In the genomic region with DNA sequence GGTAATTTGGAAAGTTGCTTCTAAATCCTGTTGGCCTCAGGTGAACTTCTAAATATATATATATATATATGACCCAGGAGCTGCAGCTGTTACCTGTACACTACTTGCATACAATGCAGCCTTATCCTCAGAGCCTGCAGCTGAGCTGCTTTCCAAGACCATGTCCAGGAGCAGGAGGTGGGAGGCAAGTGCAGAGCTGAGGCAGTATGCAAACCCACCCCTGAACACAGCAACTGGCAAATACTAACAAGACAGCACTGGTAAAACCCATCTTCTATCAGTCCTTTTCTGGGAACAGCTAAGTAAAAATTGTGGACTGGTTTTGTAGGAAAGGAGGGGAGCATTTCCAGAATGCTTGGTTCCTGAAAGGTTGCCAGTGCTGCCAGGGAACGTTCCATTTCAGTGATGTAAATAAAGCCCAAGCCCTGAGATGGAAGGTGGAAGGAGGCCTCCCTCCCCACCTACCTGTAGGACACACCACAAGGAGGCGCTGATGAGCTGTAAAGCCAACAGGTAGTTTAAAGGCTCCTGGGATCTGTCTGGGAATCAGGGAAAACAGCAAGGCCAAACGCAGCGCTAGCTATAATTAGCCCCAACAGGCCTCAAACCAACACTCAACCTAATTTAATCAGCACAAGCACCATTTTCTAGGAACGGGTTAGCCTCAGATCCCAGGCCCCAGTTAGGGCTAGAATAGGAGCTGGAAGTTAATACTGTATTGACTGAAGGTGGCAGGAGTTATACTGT, we compare ENCODE assay signal across 8 cellular contexts.
DNase-seq lines count a peak whose midpoint lies in the region; ATAC-seq and TF ChIP-seq lines count a peak whose summit lies in the region.

No MANE protein-coding gene starts in this region.

- no peak overlapping the region for H3K4me3 ChIP-seq in GM12864 (ENCODE audit: low read depth, low read length)

- TF ChIP-seq CTCF in GM12864 (IDR thresholded peaks at IDR 0.05; ENCODE audit: low read depth, low read length, missing control alignments) = peak; percentile 90

- DNase-seq in GM12864 (ENCODE audit: low read depth) = peak; percentile 35
- peak; percentile 60 for DNase-seq in NCI-H345 treated with DMSO at 0.1 percent for 48 hours (lab: John Stamatoyannopoulos, UW; ENCODE audit: unreplicated experiment)
- peak; percentile 76 to 78 for DNase-seq in activated CD4-positive, alpha-beta T cell treated with anti-CD3 and anti-CD28 coated beads for 24 hours (ENCODE audit: low read depth in 2 of 2)
- DNase-seq in cerebellum (ENCODE audit: low spot score) = peak; percentile 86
- DNase-seq in left kidney (ENCODE audit: low read depth, low spot score) = peak; percentile 94
- peak; percentile 86 for DNase-seq in stimulated activated CD4-positive, alpha-beta T cell treated with anti-CD3 and anti-CD28 coated beads, Interleukin-4, amount 100 ng/mL, for 24 hours

- peak; percentile 50 for ATAC-seq in HG03066 (IDR thresholded peaks at IDR 0.05; ENCODE audit: low read depth, unreplicated experiment)
- no peak for ATAC-seq in HG02973 (IDR thresholded peaks at IDR 0.05; ENCODE audit: unreplicated experiment)

Comparison
In these comparisons a context has a peak if more than half of its experiments do, and no peak if none do; other contexts are left out.
1. DNase-seq: peak in every context shown above with its lines; median percentile 94 in left kidney; 86 in cerebellum; 86 in stimulated activated CD4-positive, alpha-beta T cell treated with anti-CD3 and anti-CD28 coated beads, Interleukin-4, amount 100 ng/mL, for 24 hours; 77 in activated CD4-positive, alpha-beta T cell treated with anti-CD3 and anti-CD28 coated beads for 24 hours; 60 in NCI-H345 treated with DMSO at 0.1 percent for 48 hours; 35 in GM12864.